In the genomic region with DNA sequence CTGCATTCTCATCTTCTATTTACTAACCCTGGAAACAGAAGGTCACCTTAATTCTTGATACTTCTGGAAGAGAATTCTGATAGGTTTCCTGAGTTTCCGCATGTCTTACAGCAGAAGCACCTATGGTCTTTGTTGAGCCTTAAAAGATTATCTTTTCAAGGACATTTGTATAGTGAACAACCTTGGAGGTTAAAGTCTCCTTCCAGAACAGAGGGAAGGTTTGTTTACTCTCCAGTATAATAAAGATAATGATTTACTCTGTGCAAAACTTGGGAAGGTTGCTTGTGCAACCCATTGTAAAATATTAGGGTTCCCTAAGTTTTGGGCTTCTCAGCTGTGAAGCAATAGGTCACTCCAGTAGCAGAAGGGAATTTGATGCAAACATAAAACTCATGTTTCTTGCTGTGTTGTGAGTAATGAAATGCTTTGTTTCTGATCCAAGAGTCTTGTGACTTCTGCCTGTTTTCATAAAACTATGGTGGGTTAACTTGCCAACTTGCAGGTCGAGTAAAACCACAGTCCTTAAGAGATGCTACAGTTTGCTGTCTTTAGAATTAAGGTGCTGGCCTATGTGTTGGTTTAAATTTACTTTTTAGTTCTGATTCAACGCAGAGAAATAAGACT, we compare ENCODE assay signal across 1 cellular context.
TF ChIP-seq lines count a peak whose summit lies in the region.

No MANE protein-coding gene starts in this region.

TF ChIP-seq in IMR-90, 13 proteins besides CTCF, POLR2A, EP300 and RAD21 (continued from another document):
- TF ChIP-seq, protein P1, sequence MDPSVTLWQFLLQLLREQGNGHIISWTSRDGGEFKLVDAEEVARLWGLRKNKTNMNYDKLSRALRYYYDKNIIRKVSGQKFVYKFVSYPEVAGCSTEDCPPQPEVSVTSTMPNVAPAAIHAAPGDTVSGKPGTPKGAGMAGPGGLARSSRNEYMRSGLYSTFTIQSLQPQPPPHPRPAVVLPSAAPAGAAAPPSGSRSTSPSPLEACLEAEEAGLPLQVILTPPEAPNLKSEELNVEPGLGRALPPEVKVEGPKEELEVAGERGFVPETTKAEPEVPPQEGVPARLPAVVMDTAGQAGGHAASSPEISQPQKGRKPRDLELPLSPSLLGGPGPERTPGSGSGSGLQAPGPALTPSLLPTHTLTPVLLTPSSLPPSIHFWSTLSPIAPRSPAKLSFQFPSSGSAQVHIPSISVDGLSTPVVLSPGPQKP (IDR thresholded peaks at IDR 0.05; ENCODE audit: borderline replicate concordance, low read depth, low read length), result no peak
- TF ChIP-seq CHD1 (IDR thresholded peaks at IDR 0.05; ENCODE audit: low read depth, low read length), result no peak
- peak; percentile 30; the same call in 1 of the 2 replicates for TF ChIP-seq CEBPB (IDR thresholded peaks at IDR 0.05; ENCODE audit: low read depth, low read length)
